ENCODE assay signal across 8 cellular contexts in the genomic region with DNA sequence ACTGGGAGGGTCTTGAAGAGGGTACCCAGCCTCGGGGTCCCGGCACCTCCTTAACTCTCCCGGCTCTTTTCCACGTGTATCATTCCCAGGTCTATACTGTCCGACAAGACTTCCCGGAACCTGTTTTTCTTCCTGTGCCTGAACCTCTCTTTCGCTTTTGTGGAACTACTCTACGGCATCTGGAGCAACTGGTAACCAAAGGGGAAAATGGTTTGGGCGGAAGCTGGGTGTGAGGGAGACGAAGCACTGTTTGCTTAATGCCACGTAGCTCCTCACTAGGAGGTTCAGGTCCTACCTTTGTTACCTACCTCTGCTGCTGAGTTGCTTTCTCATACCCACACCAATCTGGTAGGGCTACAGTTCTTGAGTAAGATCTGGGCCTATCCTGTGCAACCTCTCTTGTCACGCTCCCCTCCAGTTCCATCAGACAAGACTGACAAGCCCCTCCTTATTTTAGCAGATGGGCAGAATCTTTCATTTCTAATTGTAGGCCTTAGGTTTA. TPM values are rescaled to one million over a fixed set of nuclear protein-coding genes. Genes with fewer than 3 reads are reported as not detected.
DNase-seq lines count a peak whose midpoint lies in the region; ATAC-seq and TF ChIP-seq lines count a peak whose summit lies in the region.

No MANE protein-coding gene starts in this region.

- intact Hi-C loops in psoas muscle (cut with DNase I) = no loop called here

- no peaks in the 10 kb centered on the region for H3K9me3 ChIP-seq in psoas muscle

- H3K27ac ChIP-seq in psoas muscle = peak overlapping the region; percentile 97

- WGBS in psoas muscle, 3 donors = 1 to 3% (median 2%) methylated on average over 12 of the region's 12 CpGs

- H3K4me3 ChIP-seq in psoas muscle = peak overlapping the region; percentile 91

- ATAC-seq in GM19455 (IDR thresholded peaks at IDR 0.05; ENCODE audit: unreplicated experiment) (peak; percentile 41), HG03571 (IDR thresholded peaks at IDR 0.05; ENCODE audit: unreplicated experiment) (peak; percentile 30), psoas muscle (peak in 3 of 4 donors; percentile 18 to 24 (median 22))

- peak; percentile 49 for DNase-seq in DMS114 treated with DMSO at 0.1 percent for 48 hours (lab: John Stamatoyannopoulos, UW; ENCODE audit: unreplicated experiment)
- peak; percentile 81 for DNase-seq in RKO (ENCODE audit: low spot score)
- peak; percentile 34 for DNase-seq in activated gamma-delta T cell treated with anti-CD3 and anti-CD28 coated beads, Interleukin-2, amount 50 U/mL, for 16 hours (ENCODE audit: low read depth)
- peak; percentile 55 for DNase-seq in glomerular visceral epithelial cell (ENCODE audit: extremely low spot score)
- DNase-seq in psoas muscle = no peak
- no peak for DNase-seq in NCI-H128 (lab: John Stamatoyannopoulos, UW; ENCODE audit: unreplicated experiment)

- peaks cover 0 to 38% of the 10 kb centered on the region in 2 donors for H3K36me3 ChIP-seq in psoas muscle (ENCODE audit: insufficient read depth in 1 of 2, low read depth in 1 of 2)

- TF ChIP-seq CTCF in psoas muscle (IDR thresholded peaks at IDR 0.05) = no peak

- H3K27me3 ChIP-seq in psoas muscle (ENCODE audit: insufficient read depth in 3 of 3, low read length in 2 of 3) = no peaks in the 10 kb centered on the region

- peaks cover 24% of the 10 kb centered on the region for H3K4me1 ChIP-seq in psoas muscle

RNA-seq across cellular contexts. Expression of a gene that starts 0.6 kb away (rescaled TPM):
- 1 to 10 TPM; 4.8 to 5.7 (median 5.1) TPM for total RNA-seq in psoas muscle
- polyA plus RNA-seq in psoas muscle = 1 to 10 TPM; 1.0 to 1.8 (median 1.6) TPM

RNA-seq across cellular contexts. Expression of a gene that starts 1.9 kb away (rescaled TPM):
- 1 to 10 TPM; 3.3 to 4.9 (median 3.6) TPM for total RNA-seq in psoas muscle
- 10 to 100 TPM in 2 of 3 donors, 1 to 10 TPM in 1; 3.9 to 14.7 (median 11.7) TPM for polyA plus RNA-seq in psoas muscle

Comparison
In these comparisons a context has a peak if more than half of its experiments do, and no peak if none do; other contexts are left out.
1. DNase-seq: peak in DMS114 treated with DMSO at 0.1 percent for 48 hours (single experiment), RKO (single experiment), activated gamma-delta T cell treated with anti-CD3 and anti-CD28 coated beads, Interleukin-2, amount 50 U/mL, for 16 hours (single experiment) and glomerular visceral epithelial cell (single experiment); none in psoas muscle (0 of 2) and NCI-H128 (single experiment).
2. Peak in every context shown above with its lines, with median percentiles within 50 percentile points of each other: ATAC-seq.